In genomic region chr16:61228371-61228770, GRCh38 we compare ENCODE assay signal across 4 cellular contexts.
A peak's percentile ranks its signal among the peaks of the same experiment; 100 is the strongest.
TF ChIP-seq lines count a peak whose summit lies in the region.

No MANE protein-coding gene starts in this region.

TF ChIP-seq in HepG2, 621 proteins besides CTCF, POLR2A, EP300 and RAD21:
- TF ChIP-seq ZNF800 (CRISPR knock-in tag; IDR thresholded peaks at IDR 0.05): no peak
- no peak for TF ChIP-seq GTF3A (CRISPR knock-in tag; conservative IDR thresholded peaks at IDR 0.05)
- TF ChIP-seq MAFF (IDR thresholded peaks at IDR 0.05; ENCODE audit: low read depth, low read length): peak; percentile 84
- TF ChIP-seq MAFK (conservative IDR thresholded peaks at IDR 0.05 in 1 of 2, IDR thresholded peaks at IDR 0.05 in 1 of 2; ENCODE audit: low read length in 2 of 2): peak; percentile 82 to 91
- TF ChIP-seq ZNF614 (CRISPR knock-in tag; IDR thresholded peaks at IDR 0.05; ENCODE audit: borderline replicate concordance): no peak

TF ChIP-seq in A549, 52 proteins besides CTCF, POLR2A, EP300 and RAD21:
- no peak for TF ChIP-seq NR3C1 (IDR thresholded peaks at IDR 0.05)
- TF ChIP-seq MAFK (IDR thresholded peaks at IDR 0.05; ENCODE audit: partially characterized antibody): peak; percentile 66
TF ChIP-seq in A549: peak in this region for 1.

TF ChIP-seq in IMR-90, 13 proteins besides CTCF, POLR2A, EP300 and RAD21:
- TF ChIP-seq CHD1 (IDR thresholded peaks at IDR 0.05; ENCODE audit: low read depth, low read length) (no peak), MAFK (IDR thresholded peaks at IDR 0.05; ENCODE audit: low read depth, low read length) (peak; percentile 77)

TF ChIP-seq in K562, 482 proteins besides CTCF, POLR2A, EP300 and RAD21:
- TF ChIP-seq HBP1 (CRISPR knock-in tag; IDR thresholded peaks at IDR 0.05) (no peak), ZNF316 (IDR thresholded peaks at IDR 0.05) (0 out of 2 replicates have a peak, but pooled peaks have one; percentile 9), MAFK (IDR thresholded peaks at IDR 0.05; ENCODE audit: low read length) (peak; percentile 19; the same call in 1 of the 2 replicates)
